8 cellular contexts compared by ENCODE assay signal in the genomic region with DNA sequence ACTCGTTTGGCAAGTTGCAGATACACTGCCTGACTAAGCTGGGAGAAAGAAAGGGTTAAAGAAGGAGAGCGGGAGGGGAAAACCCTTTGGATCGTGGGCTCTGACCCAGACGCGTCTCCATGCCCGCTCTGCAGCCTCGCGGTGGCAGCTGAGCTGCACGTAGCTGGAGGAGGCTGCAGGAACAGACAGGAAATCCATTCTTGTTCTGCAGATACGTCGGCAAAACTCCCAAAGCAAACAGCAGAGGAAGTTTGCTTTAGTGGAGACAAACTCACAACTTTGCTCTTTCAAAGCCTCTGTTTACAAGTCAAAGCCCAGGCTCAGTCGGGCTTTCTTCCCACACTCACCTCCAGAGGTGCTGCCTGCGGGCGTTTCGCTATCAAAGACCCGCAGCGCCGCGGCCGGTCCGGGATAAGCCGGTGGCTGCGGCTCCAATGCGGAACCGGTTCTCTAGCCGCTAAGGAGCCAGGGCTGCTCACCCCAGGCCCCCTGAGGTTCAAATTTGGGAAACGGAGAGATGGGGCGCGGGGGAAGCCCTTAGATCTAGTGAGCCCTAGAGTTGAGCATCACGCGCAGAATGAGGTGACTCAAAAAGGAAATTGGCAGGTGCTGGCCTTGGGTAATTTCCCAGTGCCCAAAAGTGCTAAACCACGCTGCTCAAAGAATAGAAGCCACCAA.
DNase-seq lines count a peak whose midpoint lies in the region; ATAC-seq, FAIRE-seq and TF ChIP-seq lines count a peak whose summit lies in the region.

No MANE protein-coding gene starts in this region.

- H3K4me3 ChIP-seq in AG10803 (ENCODE audit: low read length): peak overlapping the region; percentile 53
- H3K4me3 ChIP-seq in thoracic aorta: peak overlapping the region; percentile 69

- no peak overlapping the region for H3K27ac ChIP-seq in thoracic aorta

- no peaks in the 10 kb centered on the region for H3K36me3 Mint-ChIP-seq in activated CD4-positive, alpha-beta T cell treated with anti-CD3 and anti-CD28 coated beads, Interleukin-2, amount 10 ng/mL, durations not matched to agents 24 days and 14 days (ENCODE audit: low read depth)
- H3K36me3 Mint-ChIP-seq in effector memory CD8-positive, alpha-beta T cell (ENCODE audit: insufficient read depth): peaks cover 3% of the 10 kb centered on the region

- H3K4me1 Mint-ChIP-seq in activated CD4-positive, alpha-beta T cell treated with anti-CD3 and anti-CD28 coated beads, Interleukin-2, amount 10 ng/mL, durations not matched to agents 24 days and 14 days: peaks cover 20% of the 10 kb centered on the region
- H3K4me1 Mint-ChIP-seq in effector memory CD8-positive, alpha-beta T cell (ENCODE audit: low read depth in 2 of 2): peaks cover 15 to 20% of the 10 kb centered on the region in 2 donors

- DNase-seq in AG10803 (ENCODE audit: low read depth): peak; percentile 28
- peak; percentile 70 for DNase-seq in activated CD4-positive, alpha-beta T cell treated with anti-CD3 and anti-CD28 coated beads, Interleukin-2, amount 10 ng/mL, durations not matched to agents 24 days and 14 days
- DNase-seq in effector memory CD8-positive, alpha-beta T cell: peak; percentile 9 to 19 (median 13)
- peak; percentile 10 for DNase-seq in mucosa of gallbladder (ENCODE audit: low spot score)
- DNase-seq in thoracic aorta (ENCODE audit: low spot score): no peak
- no peak for DNase-seq in D721Med (ENCODE audit: insufficient read length, low spot score)

- no peaks in the 10 kb centered on the region for H3K27me3 ChIP-seq in thoracic aorta (replicated peaks; ENCODE audit: insufficient read depth)

- intact Hi-C loops in activated CD4-positive, alpha-beta T cell treated with anti-CD3 and anti-CD28 coated beads, Interleukin-2, amount 10 ng/mL, durations not matched to agents 24 days and 14 days (cut with micrococcal nuclease): loop anchor here (2.0 to 5.0 kb wide), 2 partner anchors 59 to 446 kb away; no protein-coding TSS in a partner anchor

- ATAC-seq in GM18873 (IDR thresholded peaks at IDR 0.05; ENCODE audit: low FRiP score, unreplicated experiment) (peak; percentile 67), HG03175 (IDR thresholded peaks at IDR 0.05; ENCODE audit: unreplicated experiment) (peak; percentile 72), thoracic aorta (ENCODE audit: insufficient number of reproducible peaks, low FRiP score, low read depth) (no peak)
- ATAC-seq in effector memory CD8-positive, alpha-beta T cell (replicated peaks): peak; percentile 88

- H3K9me3 ChIP-seq in thoracic aorta: no peaks in the 10 kb centered on the region

- peak overlapping the region; percentile 31 for H3K27ac Mint-ChIP-seq in activated CD4-positive, alpha-beta T cell treated with anti-CD3 and anti-CD28 coated beads, Interleukin-2, amount 10 ng/mL, durations not matched to agents 24 days and 14 days
- peak overlapping the region; percentile 27 to 65 for H3K27ac Mint-ChIP-seq in effector memory CD8-positive, alpha-beta T cell

- peaks cover 61% of the 10 kb centered on the region for H3K27me3 Mint-ChIP-seq in activated CD4-positive, alpha-beta T cell treated with anti-CD3 and anti-CD28 coated beads, Interleukin-2, amount 10 ng/mL, durations not matched to agents 24 days and 14 days
- H3K27me3 Mint-ChIP-seq in effector memory CD8-positive, alpha-beta T cell: peaks cover 81 to 89% of the 10 kb centered on the region in 2 donors

- no peaks in the 10 kb centered on the region for H3K9me3 Mint-ChIP-seq in activated CD4-positive, alpha-beta T cell treated with anti-CD3 and anti-CD28 coated beads, Interleukin-2, amount 10 ng/mL, durations not matched to agents 24 days and 14 days
- no peaks in the 10 kb centered on the region for H3K9me3 Mint-ChIP-seq in effector memory CD8-positive, alpha-beta T cell

- no peak for FAIRE-seq in D721Med (lab: Jason Lieb, UNC)

- peaks cover 7 to 13% of the 10 kb centered on the region in 2 donors for H3K4me1 ChIP-seq in thoracic aorta (ENCODE audit: control insufficient read depth in 1 of 2, low read depth in 2 of 2)

- TF ChIP-seq CTCF in AG10803 (conservative IDR thresholded peaks at IDR 0.05; ENCODE audit: low read length) (no peak), thoracic aorta (IDR thresholded peaks at IDR 0.05) (no peak), D721Med (IDR thresholded peaks at IDR 0.05; ENCODE audit: insufficient read depth, missing control alignments) (no peak)

- H3K36me3 ChIP-seq in thoracic aorta: no peaks in the 10 kb centered on the region

- peak overlapping the region; percentile 81 for H3K4me3 Mint-ChIP-seq in activated CD4-positive, alpha-beta T cell treated with anti-CD3 and anti-CD28 coated beads, Interleukin-2, amount 10 ng/mL, durations not matched to agents 24 days and 14 days
- peak overlapping the region; percentile 82 to 89 for H3K4me3 Mint-ChIP-seq in effector memory CD8-positive, alpha-beta T cell

Comparison
In these comparisons a context has a peak if more than half of its experiments do, and no peak if none do; other contexts are left out.
1. DNase-seq: peak in AG10803 (single experiment), activated CD4-positive, alpha-beta T cell treated with anti-CD3 and anti-CD28 coated beads, Interleukin-2, amount 10 ng/mL, durations not matched to agents 24 days and 14 days (single experiment), effector memory CD8-positive, alpha-beta T cell (3 of 3) and mucosa of gallbladder (single experiment); none in thoracic aorta (single experiment) and D721Med (single experiment).